15 cellular contexts compared by ENCODE assay signal in the genomic region with DNA sequence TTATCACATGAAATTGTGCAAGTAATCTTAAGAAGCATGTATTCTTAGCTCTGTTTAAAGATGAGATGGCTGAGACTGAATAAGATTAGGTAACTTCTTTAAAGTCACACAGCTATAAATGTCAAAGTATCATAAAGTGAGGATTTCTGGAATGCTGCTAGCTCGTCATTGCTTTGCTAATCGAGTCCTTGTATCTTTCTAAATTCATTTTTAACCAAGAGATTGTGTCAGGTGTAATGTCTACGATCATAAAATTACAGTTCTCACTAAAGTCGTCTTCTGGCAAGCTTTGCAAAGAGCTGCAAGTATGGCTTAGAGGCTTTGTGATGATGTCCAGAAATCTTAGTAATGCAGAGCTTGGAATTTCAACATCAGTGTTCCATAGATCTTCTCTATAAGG.
"Had no signal": no experiment of that assay in that cellular context is flagged by ENCODE, and none has a peak within 500 bp of the region (broad histone marks: within the 10 kb centered on the region; RNA-seq: fewer than 3 reads in every experiment).

No MANE protein-coding gene starts in this region.

- DNase-seq: colonic mucosa; dermis blood vessel endothelial cell; esophagus squamous epithelium; foreskin keratinocyte; head of caudate nucleus; hippocampal formation; left colon; natural killer cell; stimulated activated CD4-positive, alpha-beta T cell treated with anti-CD3 and anti-CD28 coated beads, Interleukin-4, amount 100 ng/mL, for 24 hours; testis; upper lobe of right lung had no signal

- H3K4me3 ChIP-seq: colonic mucosa, esophagus squamous epithelium, right atrium auricular region, testis, tibial nerve, upper lobe of right lung, vagina had no signal

- H3K27ac ChIP-seq: colonic mucosa, esophagus squamous epithelium, foreskin keratinocyte, right atrium auricular region, testis, tibial nerve, upper lobe of right lung, vagina had no signal

- H3K9me3 ChIP-seq: colonic mucosa, esophagus squamous epithelium, right atrium auricular region, testis, tibial nerve, upper lobe of right lung, vagina had no signal

- H3K36me3 ChIP-seq: colonic mucosa, esophagus squamous epithelium, right atrium auricular region, tibial nerve, upper lobe of right lung, vagina had no signal

- H3K27me3 ChIP-seq: colonic mucosa, esophagus squamous epithelium, foreskin keratinocyte, right atrium auricular region, testis, tibial nerve, upper lobe of right lung, vagina had no signal

- ATAC-seq: foreskin keratinocyte; left colon; natural killer cell; stimulated activated memory B cell treated with anti-CD40 and anti-IgM and Interleukin-4, amounts not matched to agents 10 μg/mL and 1 μg/mL and 100 μg/mL, for 72 hours; upper lobe of right lung had no signal

- H3K4me1 ChIP-seq: colonic mucosa, esophagus squamous epithelium, foreskin keratinocyte, right atrium auricular region, testis had no signal
